8 cellular contexts compared by ENCODE assay signal in the genomic region with DNA sequence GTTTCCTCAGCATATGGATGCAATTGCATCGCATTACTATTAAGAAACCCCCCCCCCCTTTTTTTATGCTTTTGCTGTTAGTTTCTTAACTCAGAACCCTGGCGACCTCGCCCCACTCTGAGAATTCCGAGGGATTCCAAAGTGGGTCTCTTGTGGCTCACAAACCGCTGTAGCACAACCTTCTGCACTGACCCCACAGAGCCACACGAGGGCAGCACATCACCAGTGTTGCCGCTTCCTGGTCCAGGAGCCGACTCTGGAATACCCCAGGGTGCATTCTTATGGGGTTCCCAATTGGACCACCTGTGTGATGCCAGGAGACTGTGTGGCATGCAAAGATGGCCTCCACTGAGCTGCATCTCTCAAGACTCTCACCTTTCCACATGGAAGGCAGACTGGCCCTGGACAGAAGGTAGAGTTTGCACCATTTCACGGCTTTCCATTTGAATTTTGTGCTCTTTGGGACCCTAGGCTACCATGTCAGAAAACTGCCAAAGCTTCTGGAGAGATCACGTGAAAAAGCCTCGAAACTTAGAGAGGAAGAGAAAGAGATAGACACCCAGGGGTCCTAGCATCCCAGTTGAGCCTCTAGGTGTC.
A peak's percentile ranks its signal among the peaks of the same experiment; 100 is the strongest.
DNase-seq lines count a peak whose midpoint lies in the region; ATAC-seq and TF ChIP-seq lines count a peak whose summit lies in the region.

No MANE protein-coding gene starts in this region.

- H3K27me3 ChIP-seq in neural cell (ENCODE audit: insufficient read depth, low read depth, low read length) (peaks cover 3% of the 10 kb centered on the region), suprapubic skin (peaks cover 36% of the 10 kb centered on the region)

- H2AFZ ChIP-seq in neural cell (ENCODE audit: low read depth, low read length) = no peak overlapping the region

- peak; percentile 66 for TF ChIP-seq RAD21 in neural cell (conservative IDR thresholded peaks at IDR 0.05)

- H4K20me1 ChIP-seq in neural cell (ENCODE audit: insufficient read depth) = no peaks in the 10 kb centered on the region

- peak; percentile 64 for TF ChIP-seq CTCF in AG09319 (IDR thresholded peaks at IDR 0.05; ENCODE audit: low read depth, low read length)
- TF ChIP-seq CTCF in GM12872 (IDR thresholded peaks at IDR 0.05; ENCODE audit: insufficient read depth, low read depth, low read length) = peak; percentile 89
- peak; percentile 67 for TF ChIP-seq CTCF in neural cell (IDR thresholded peaks at IDR 0.05; ENCODE audit: poor library complexity, severe bottlenecking)
- TF ChIP-seq CTCF in suprapubic skin (IDR thresholded peaks at IDR 0.05) = peak in 1 of 2 donors; percentile 63

- no peak for TF ChIP-seq EP300 in neural cell (conservative IDR thresholded peaks at IDR 0.05; ENCODE audit: poor library complexity, severe bottlenecking)
- no peak for TF ChIP-seq EP300 in suprapubic skin (IDR thresholded peaks at IDR 0.05)

- TF ChIP-seq POLR2A in suprapubic skin (IDR thresholded peaks at IDR 0.05) = no peak

- H3K4me2 ChIP-seq in neural cell (ENCODE audit: low read length) = no peak overlapping the region

- no peaks in the 10 kb centered on the region for H3K9me2 ChIP-seq in neural cell (ENCODE audit: insufficient read depth, low read length)

- 27% methylated on average over 11 of the region's 11 CpGs for WGBS in suprapubic skin

- ATAC-seq in GM21717 (IDR thresholded peaks at IDR 0.05; ENCODE audit: unreplicated experiment) = no peak

- no peaks in the 10 kb centered on the region for H3F3A ChIP-seq in neural cell (ENCODE audit: insufficient read depth, low read length, poor library complexity, severe bottlenecking)

- H3K4me1 ChIP-seq in suprapubic skin = no peaks in the 10 kb centered on the region

- DNase-seq in AG09319 (ENCODE audit: extremely low read depth, low read depth) = no peak
- peak; percentile 6 for DNase-seq in NCI-H748 treated with DMSO at 0.1 percent for 48 hours (lab: John Stamatoyannopoulos, UW)
- peak; percentile 78 for DNase-seq in ecto neural progenitor cell (ENCODE audit: low spot score)
- DNase-seq in suprapubic skin (ENCODE audit: low spot score in 2 of 2) = no peak
- DNase-seq in NOMO-1 treated with dmso at 0.1 percent for 144 hours (lab: John Stamatoyannopoulos, UW; ENCODE audit: unreplicated experiment) = no peak

- H3K36me3 ChIP-seq in neural cell (ENCODE audit: insufficient read depth, low read length) = no peaks in the 10 kb centered on the region
- no peaks in the 10 kb centered on the region for H3K36me3 ChIP-seq in suprapubic skin

- no peak overlapping the region for H3K27ac ChIP-seq in neural cell (ENCODE audit: low read length)
- H3K27ac ChIP-seq in suprapubic skin = no peak overlapping the region

- H3K4me3 ChIP-seq in neural cell (ENCODE audit: low read length) (no peak overlapping the region), suprapubic skin (no peak overlapping the region)

- H3K9ac ChIP-seq in neural cell (ENCODE audit: low read length) = no peak overlapping the region

- H3K79me2 ChIP-seq in neural cell (replicated peaks; ENCODE audit: insufficient read depth, low read length) = no peaks in the 10 kb centered on the region

- no peaks in the 10 kb centered on the region for H3K9me3 ChIP-seq in neural cell (ENCODE audit: low read length)
- H3K9me3 ChIP-seq in suprapubic skin = no peaks in the 10 kb centered on the region

TF ChIP-seq in neural cell, 6 proteins besides CTCF, POLR2A, EP300 and RAD21:
- TF ChIP-seq EZH2 (IDR thresholded peaks at IDR 0.05; ENCODE audit: borderline replicate concordance, insufficient read depth, low read length, poor library complexity, severe bottlenecking) (no peak), SMC3 (conservative IDR thresholded peaks at IDR 0.05; ENCODE audit: poor library complexity) (peak; percentile 72)

Comparison
In these comparisons a context has a peak if more than half of its experiments do, and no peak if none do; other contexts are left out.
1. DNase-seq: peak in NCI-H748 treated with DMSO at 0.1 percent for 48 hours (single experiment) and ecto neural progenitor cell (single experiment); none in AG09319 (single experiment), suprapubic skin (0 of 2) and NOMO-1 treated with dmso at 0.1 percent for 144 hours (single experiment).